In the genomic region with DNA sequence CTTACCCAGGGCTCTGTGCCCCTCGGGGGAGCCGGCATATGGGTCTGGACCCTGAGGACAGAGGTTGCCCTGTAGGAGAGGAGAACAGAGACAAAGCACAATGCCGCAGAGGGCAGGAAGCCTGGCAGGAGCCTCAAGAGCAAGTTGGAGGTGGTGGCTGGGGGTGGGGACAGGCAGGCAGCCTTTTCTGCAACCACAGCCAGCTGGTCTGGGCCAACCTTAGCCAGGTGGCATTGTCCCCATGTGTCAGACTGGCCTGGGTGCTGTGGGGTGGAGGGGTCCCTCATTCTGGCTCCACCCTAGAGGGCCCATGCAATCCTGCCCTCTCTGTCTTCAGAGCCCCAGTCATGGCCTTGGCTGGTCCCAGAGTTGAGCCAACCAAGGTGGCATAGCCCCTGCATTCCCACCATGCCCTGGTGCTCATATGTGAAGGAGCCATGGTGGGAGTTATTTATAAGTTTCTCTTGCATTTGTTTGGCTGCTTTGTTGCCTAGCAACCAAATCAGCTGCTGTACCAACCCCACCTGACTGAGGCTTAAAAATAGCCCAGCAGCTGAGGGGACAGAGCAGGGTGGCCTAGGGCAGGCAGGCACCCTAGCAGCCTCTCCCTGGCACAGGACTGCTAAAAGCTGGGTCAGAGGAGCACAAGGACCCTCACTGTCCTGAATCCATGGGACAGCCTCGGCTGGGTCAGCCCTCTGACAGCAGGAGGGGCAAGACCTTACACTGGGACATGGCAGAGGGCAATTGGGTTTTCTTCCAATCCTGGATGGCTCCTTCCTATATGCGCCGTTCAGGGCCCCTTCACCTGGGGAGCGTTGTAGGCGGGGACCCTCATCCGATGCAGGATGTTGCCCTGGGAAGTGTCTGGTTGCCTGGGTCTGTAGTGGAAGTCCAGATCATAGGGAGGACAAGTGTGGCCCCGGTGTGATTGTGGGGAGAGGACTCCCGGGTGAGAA, we compare ENCODE assay signal across 8 cellular contexts. TPM values are rescaled to one million over a fixed set of nuclear protein-coding genes. Genes with fewer than 3 reads are reported as not detected.
A peak's percentile ranks its signal among the peaks of the same experiment; 100 is the strongest.
DNase-seq lines count a peak whose midpoint lies in the region; ATAC-seq, FAIRE-seq and TF ChIP-seq lines count a peak whose summit lies in the region.

No MANE protein-coding gene starts in this region.

- no peaks in the 10 kb centered on the region for H4K20me1 ChIP-seq in mammary epithelial cell (ENCODE audit: insufficient read depth, low read length)

- DNase-seq in AG08396 (ENCODE audit: low spot score): peak; percentile 70
- DNase-seq in mammary epithelial cell: no peak
- DNase-seq in lung (ENCODE audit: low spot score): no peak
- DNase-seq in H54 (ENCODE audit: insufficient read length, low spot score): no peak
- no peak for DNase-seq in ureter (ENCODE audit: low spot score)
- no peak for DNase-seq in iPS-NIHi7 (ENCODE audit: extremely low spot score)
- no peak for DNase-seq in SK-N-DZ (ENCODE audit: low spot score)

- CTCF ChIA-PET in mammary epithelial cell (lab: Charles Lee; ENCODE audit: low non-redundant PET): no interaction called here

- H3K36me3 ChIP-seq in HUES48 (ENCODE audit: control insufficient read depth, insufficient read depth, low read length) (peaks cover 48% of the 10 kb centered on the region), mammary epithelial cell (ENCODE audit: insufficient read depth, low read length) (peaks cover 51% of the 10 kb centered on the region), lung (ENCODE audit: control insufficient read depth in 2 of 2, insufficient read depth in 2 of 2, low read length in 2 of 2) (peaks cover 35 to 92% of the 10 kb centered on the region in 2 donors)

- peak overlapping the region; percentile 14 for H3K27ac ChIP-seq in HUES48 (ENCODE audit: low read depth, low read length)
- H3K27ac ChIP-seq in mammary epithelial cell (ENCODE audit: insufficient read depth, low read depth, low read length): peak overlapping the region; percentile 83
- H3K27ac ChIP-seq in lung (ENCODE audit: low read depth in 1 of 2, low read length in 1 of 2): peak overlapping the region; percentile 46 to 73

- dilution Hi-C loops in mammary epithelial cell (cut with HindIII; ENCODE audit: low sequenced_read_pairs): no loop called here

- H3K9ac ChIP-seq in HUES48 (ENCODE audit: low read depth, low read length) (no peak overlapping the region), mammary epithelial cell (ENCODE audit: insufficient read depth, low read length) (no peak overlapping the region)

- H3K27me3 ChIP-seq in HUES48 (ENCODE audit: control insufficient read depth, insufficient read depth, low read length): no peaks in the 10 kb centered on the region
- no peaks in the 10 kb centered on the region for H3K27me3 ChIP-seq in mammary epithelial cell (ENCODE audit: insufficient read depth, low read length)
- no peaks in the 10 kb centered on the region for H3K27me3 ChIP-seq in lung (ENCODE audit: control insufficient read depth, insufficient read depth)

- H3K9me3 ChIP-seq in HUES48 (ENCODE audit: control insufficient read depth, insufficient read depth, low read length) (no peaks in the 10 kb centered on the region), mammary epithelial cell (replicated peaks; ENCODE audit: insufficient read depth, low read length) (no peaks in the 10 kb centered on the region), lung (ENCODE audit: control insufficient read depth in 2 of 2, insufficient read depth in 1 of 2, low read length in 1 of 2) (no peaks in the 10 kb centered on the region)

- ATAC-seq in lung (ENCODE audit: insufficient read depth, low FRiP score): no peak

- H3K4me2 ChIP-seq in mammary epithelial cell (ENCODE audit: insufficient read depth, low read depth, low read length): no peak overlapping the region

- in situ Hi-C loops in mammary epithelial cell (cut with MboI; ENCODE audit: low sequenced_read_pairs in 2 of 2): no loop called here

- H3K79me2 ChIP-seq in mammary epithelial cell (ENCODE audit: insufficient read depth, low read length): peaks cover 86% of the 10 kb centered on the region

- intact Hi-C loops in mammary epithelial cell (cut with micrococcal nuclease): no loop called here

- H2AFZ ChIP-seq in mammary epithelial cell (ENCODE audit: low read depth, low read length): no peak overlapping the region

- TF ChIP-seq POLR2A in H54 (IDR thresholded peaks at IDR 0.05; ENCODE audit: low read depth, low read length): no peak

- BruUV-seq in mammary epithelial cell (replicated peaks; lab: Mats Ljungman, UMichigan): no TSS peak

- H3K4me1 ChIP-seq in HUES48 (ENCODE audit: control insufficient read depth, insufficient read depth, low read length) (peaks cover 13% of the 10 kb centered on the region), mammary epithelial cell (ENCODE audit: insufficient read depth, low read length) (peaks cover 57% of the 10 kb centered on the region), lung (ENCODE audit: control insufficient read depth in 2 of 2, insufficient read depth in 2 of 2, low read length in 2 of 2) (peaks cover 0 to 7% of the 10 kb centered on the region in 2 donors)

- TF ChIP-seq CTCF in mammary epithelial cell (conservative IDR thresholded peaks at IDR 0.05 in 1 of 2, IDR thresholded peaks at IDR 0.05 in 1 of 2; ENCODE audit: extremely low read depth in 1 of 2, insufficient read depth in 1 of 2, low read depth in 1 of 2, low read length in 2 of 2): no peak
- no peak for TF ChIP-seq CTCF in lung (IDR thresholded peaks at IDR 0.05; ENCODE audit: control extremely low read depth, extremely low read depth)

- FAIRE-seq in H54 (lab: Jason Lieb, UNC): no peak

- WGBS in mammary epithelial cell (ENCODE audit: low coverage, missing lambda C conversion rate): 79% methylated on average over 10 of the region's 11 CpGs
- 87 to 88% methylated on average over 11 of the region's 11 CpGs for WGBS in lung, 2 donors

- H3K4me3 ChIP-seq in HUES48 (ENCODE audit: low read depth, low read length) (peak overlapping the region; percentile 19; the same call in 1 of the 2 replicates), mammary epithelial cell (replicated peaks in 1 of 3; ENCODE audit: insufficient read depth in 1 of 3, low read depth in 2 of 3, low read length in 3 of 3) (no peak overlapping the region), lung (no peak overlapping the region)

RNA-seq across cellular contexts. Expression of a gene that starts 19.5 kb away (rescaled TPM):
- total RNA-seq in mammary epithelial cell: 100 to 1,000 TPM in 1 of 2 donors, 10 to 100 TPM in 1; 99.4 to 331 TPM
- polyA plus RNA-seq in mammary epithelial cell: 129 TPM
- 116 TPM for polyA minus RNA-seq in mammary epithelial cell
- 100 to 1,000 TPM in 1 of 2 donors, 10 to 100 TPM in 1; 47.3 to 140 TPM for total RNA-seq in lung
- polyA plus RNA-seq in lung: 100 to 1,000 TPM in 1 of 2 donors, 10 to 100 TPM in 1; 53.9 to 103 TPM
- total RNA-seq in ureter: 68.3 TPM
- polyA plus RNA-seq in SK-N-DZ (2014; cell fraction: cytosol; rRNA removed): 68.3 and 73.9 TPM in 2 replicates
- 67.3 and 84.8 TPM in 2 replicates for polyA plus RNA-seq in SK-N-DZ (2014; cell fraction: nucleus; rRNA removed)

RNA-seq across cellular contexts. Expression of a gene that starts 26.1 kb away (rescaled TPM):
- 10 to 100 TPM; 73.2 to 96.5 TPM for total RNA-seq in mammary epithelial cell
- 107 TPM for polyA plus RNA-seq in mammary epithelial cell
- polyA minus RNA-seq in mammary epithelial cell: 41.7 TPM
- total RNA-seq in lung: 10 to 100 TPM; 37.3 to 61.8 TPM
- 10 to 100 TPM; 60.8 to 83.9 TPM for polyA plus RNA-seq in lung
- total RNA-seq in ureter: 55.0 TPM
- polyA plus RNA-seq in SK-N-DZ (2014; cell fraction: cytosol; rRNA removed): 83.0 and 86.0 TPM in 2 replicates
- 36.5 and 37.1 TPM in 2 replicates for polyA plus RNA-seq in SK-N-DZ (2014; cell fraction: nucleus; rRNA removed)

RNA-seq across cellular contexts. Expression of a gene that starts 48.8 kb away (rescaled TPM):
- 100 to 1,000 TPM; 106 to 128 TPM for total RNA-seq in mammary epithelial cell
- polyA plus RNA-seq in mammary epithelial cell: 53.2 TPM
- polyA minus RNA-seq in mammary epithelial cell: 71.6 TPM
- 10 to 100 TPM; 92.8 to 92.9 TPM for total RNA-seq in lung
- polyA plus RNA-seq in lung: 10 to 100 TPM; 25.1 to 41.7 TPM
- 129 TPM for total RNA-seq in ureter
- 48.3 and 49.2 TPM in 2 replicates for polyA plus RNA-seq in SK-N-DZ (2014; cell fraction: cytosol; rRNA removed)
- polyA plus RNA-seq in SK-N-DZ (2014; cell fraction: nucleus; rRNA removed): 29.2 and 33.2 TPM in 2 replicates

RNA-seq across cellular contexts. Expression of a gene that starts 50.4 kb away (rescaled TPM):
- total RNA-seq in mammary epithelial cell (10 to 100 TPM in 1 of 2 donors, under 1 TPM in 1; 0.94 to 13.3 TPM), lung (1 to 10 TPM; 2.0 to 6.0 TPM), ureter (8.0 TPM)
- polyA plus RNA-seq in mammary epithelial cell (0.28 TPM), lung (1 to 10 TPM; 2.8 to 3.8 TPM)
- not detected for polyA minus RNA-seq in mammary epithelial cell
- polyA plus RNA-seq in SK-N-DZ (2014; cell fraction: cytosol; rRNA removed): 0.23 and 0.29 TPM in 2 replicates
- 0.65 and 1.1 TPM in 2 replicates for polyA plus RNA-seq in SK-N-DZ (2014; cell fraction: nucleus; rRNA removed)

Comparison
In these comparisons a context has a peak if more than half of its experiments do, and no peak if none do; other contexts are left out.
1. H3K27ac ChIP-seq: peak in every context shown above with its lines; median percentile 83 in mammary epithelial cell; 60 in lung; 14 in HUES48.